8 cellular contexts compared by ENCODE assay signal in the genomic region with DNA sequence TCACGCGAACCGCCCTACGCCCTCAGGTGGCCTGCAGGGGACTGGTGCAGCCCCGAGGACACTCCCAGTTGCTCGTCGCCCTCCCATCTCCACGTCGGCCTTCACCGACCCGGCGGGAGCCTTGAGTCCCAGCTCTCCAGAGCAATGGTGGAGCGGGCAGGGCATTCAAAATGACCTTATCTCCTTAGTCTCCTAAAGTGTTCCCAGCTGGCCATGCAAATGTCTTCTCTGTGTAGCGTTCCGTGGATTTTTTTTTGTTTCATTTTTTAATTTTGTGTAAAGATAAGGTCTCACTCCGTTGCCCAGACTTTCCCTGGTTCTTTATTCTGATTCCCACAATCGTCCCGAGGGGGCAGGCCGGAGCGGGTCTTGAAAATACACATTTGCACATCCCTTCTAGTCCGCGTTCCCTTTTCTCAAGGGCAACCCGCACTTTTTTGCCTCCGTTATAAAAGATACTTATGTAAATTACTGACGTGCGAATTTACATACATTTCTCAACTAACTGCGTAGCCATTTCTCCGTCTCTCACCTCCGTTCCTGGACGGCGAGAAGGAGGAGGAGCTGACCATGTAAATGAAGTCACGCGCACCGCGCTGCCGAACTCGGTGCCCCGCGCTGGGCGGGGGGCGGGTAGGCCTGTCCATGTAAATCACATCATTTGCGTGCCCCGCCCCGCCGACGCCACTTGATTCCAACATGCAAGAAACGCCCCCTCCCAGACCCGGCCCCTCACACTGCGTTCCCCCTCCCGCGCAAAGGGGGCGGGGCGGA. TPM values are rescaled to one million over a fixed set of nuclear protein-coding genes. Genes with fewer than 3 reads are reported as not detected.
A peak's percentile ranks its signal among the peaks of the same experiment; 100 is the strongest.
DNase-seq lines count a peak whose midpoint lies in the region; ATAC-seq, FAIRE-seq and TF ChIP-seq lines count a peak whose summit lies in the region.

No MANE protein-coding gene starts in this region.

- no peaks in the 10 kb centered on the region for H3K9me3 Mint-ChIP-seq in T-helper 2 cell treated with Interferon-gamma antibody and Interleukin-4, amounts not matched to agents 5 μg/mL and 100 μg/mL, for 36 hours
- no peaks in the 10 kb centered on the region for H3K9me3 Mint-ChIP-seq in astrocyte (ENCODE audit: unreplicated experiment)

- peak; percentile 31 for TF ChIP-seq CTCF in astrocyte (IDR thresholded peaks at IDR 0.05; ENCODE audit: insufficient read depth, low read depth, low read length)
- TF ChIP-seq CTCF in hepatocyte (IDR thresholded peaks at IDR 0.05; ENCODE audit: poor library complexity), result peak; percentile 38

- ATAC-seq in GM18505 (IDR thresholded peaks at IDR 0.05; ENCODE audit: unreplicated experiment), result peak; percentile 65
- ATAC-seq in HG02970 (IDR thresholded peaks at IDR 0.05; ENCODE audit: low FRiP score, unreplicated experiment), result peak; percentile 84
- ATAC-seq in aorta (ENCODE audit: low FRiP score), result peak; percentile 94

- H2AFZ ChIP-seq in astrocyte (ENCODE audit: low read depth, low read length), result peak overlapping the region; percentile 87
- H2AFZ ChIP-seq in hepatocyte, result peak overlapping the region; percentile 46

- peak overlapping the region; percentile 67 for H3K27ac ChIP-seq in astrocyte (ENCODE audit: low read depth, low read length)
- peak overlapping the region; percentile 90 for H3K27ac ChIP-seq in hepatocyte
- peak overlapping the region; percentile 95 for H3K27ac ChIP-seq in rectal smooth muscle tissue (ENCODE audit: low read depth, low read length)
- peak overlapping the region; percentile 6 to 81 for H3K27ac ChIP-seq in aorta (ENCODE audit: low read depth in 1 of 2, low read length in 2 of 2)

- no peaks in the 10 kb centered on the region for H3K9me2 ChIP-seq in hepatocyte (replicated peaks; ENCODE audit: insufficient read depth)

- peak overlapping the region; percentile 83 for H3K4me2 ChIP-seq in astrocyte (ENCODE audit: low read length)
- H3K4me2 ChIP-seq in hepatocyte, result peak overlapping the region; percentile 75

- intact Hi-C loops in aorta (cut with DNase I), result loop anchor here (2.0 to 5.0 kb wide), 3 partner anchors 46 to 81 kb away; partner anchors contain the start of genes ACTMAP (in 2 of the 2), SNRPA (in 2 of the 2), COQ8B (in 1 of the 2) and ITPKC (in 1 of the 2)

- H4K20me1 ChIP-seq in astrocyte (ENCODE audit: insufficient read depth, low read length) (peaks cover 38% of the 10 kb centered on the region), hepatocyte (ENCODE audit: insufficient read depth, poor library complexity, severe bottlenecking) (peaks cover 36% of the 10 kb centered on the region)

- peak overlapping the region; percentile 96 for H3K27ac Mint-ChIP-seq in T-helper 2 cell treated with Interferon-gamma antibody and Interleukin-4, amounts not matched to agents 5 μg/mL and 100 μg/mL, for 36 hours
- peak overlapping the region; percentile 95 for H3K27ac Mint-ChIP-seq in astrocyte (ENCODE audit: unreplicated experiment)

- no peak for FAIRE-seq in astrocyte (lab: Jason Lieb, UNC)

- H3K9ac ChIP-seq in astrocyte (ENCODE audit: low read length), result peak overlapping the region; percentile 73
- H3K9ac ChIP-seq in rectal smooth muscle tissue (ENCODE audit: low read length), result peak overlapping the region; percentile 38

- peaks cover 44% of the 10 kb centered on the region for H3K4me1 Mint-ChIP-seq in T-helper 2 cell treated with Interferon-gamma antibody and Interleukin-4, amounts not matched to agents 5 μg/mL and 100 μg/mL, for 36 hours (ENCODE audit: low read depth)
- H3K4me1 Mint-ChIP-seq in astrocyte (ENCODE audit: low read depth, unreplicated experiment), result peaks cover 24% of the 10 kb centered on the region

- no peaks in the 10 kb centered on the region for H3K27me3 ChIP-seq in astrocyte (ENCODE audit: insufficient read depth, low read length)
- no peaks in the 10 kb centered on the region for H3K27me3 ChIP-seq in hepatocyte
- H3K27me3 ChIP-seq in rectal smooth muscle tissue (ENCODE audit: control insufficient read depth, insufficient read depth, low read length), result no peaks in the 10 kb centered on the region
- H3K27me3 ChIP-seq in aorta (ENCODE audit: control insufficient read depth in 1 of 2, insufficient read depth in 2 of 2, low read length in 1 of 2), result no peaks in the 10 kb centered on the region

- H3K36me3 Mint-ChIP-seq in T-helper 2 cell treated with Interferon-gamma antibody and Interleukin-4, amounts not matched to agents 5 μg/mL and 100 μg/mL, for 36 hours (ENCODE audit: low read depth), result peaks cover 39% of the 10 kb centered on the region
- H3K36me3 Mint-ChIP-seq in astrocyte (ENCODE audit: low read depth, unreplicated experiment), result no peaks in the 10 kb centered on the region

- 2% methylated on average over 43 of the region's 53 CpGs for WGBS in hepatocyte (ENCODE audit: low lambda C conversion rate, missing lambda C conversion rate)
- 1% methylated on average over 53 of the region's 53 CpGs for WGBS in aorta, 2 donors

- H3K9me3 ChIP-seq in astrocyte (ENCODE audit: insufficient read depth, low read depth, low read length), result no peaks in the 10 kb centered on the region
- no peaks in the 10 kb centered on the region for H3K9me3 ChIP-seq in hepatocyte (ENCODE audit: low read depth)
- H3K9me3 ChIP-seq in aorta (ENCODE audit: control insufficient read depth, low read length), result no peaks in the 10 kb centered on the region

- H3K4me3 Mint-ChIP-seq in T-helper 2 cell treated with Interferon-gamma antibody and Interleukin-4, amounts not matched to agents 5 μg/mL and 100 μg/mL, for 36 hours, result peak overlapping the region; percentile 88
- peak overlapping the region; percentile 89 for H3K4me3 Mint-ChIP-seq in astrocyte (ENCODE audit: unreplicated experiment)

- H3K79me2 ChIP-seq in astrocyte (ENCODE audit: insufficient read depth, low read length) (peaks cover 41% of the 10 kb centered on the region), hepatocyte (peaks cover 43% of the 10 kb centered on the region)

- H3K4me1 ChIP-seq in astrocyte (ENCODE audit: insufficient read depth, low read length) (peaks cover 31% of the 10 kb centered on the region), hepatocyte (ENCODE audit: insufficient read depth) (peaks cover 37% of the 10 kb centered on the region), rectal smooth muscle tissue (ENCODE audit: control insufficient read depth, insufficient read depth, low read length) (peaks cover 31% of the 10 kb centered on the region), aorta (ENCODE audit: control insufficient read depth in 1 of 2, insufficient read depth in 2 of 2, low read length in 2 of 2) (no peaks in the 10 kb centered on the region)

- H3K36me3 ChIP-seq in astrocyte (ENCODE audit: insufficient read depth, low read length), result no peaks in the 10 kb centered on the region
- no peaks in the 10 kb centered on the region for H3K36me3 ChIP-seq in hepatocyte (replicated peaks; ENCODE audit: insufficient read depth, low read depth)
- H3K36me3 ChIP-seq in rectal smooth muscle tissue (ENCODE audit: control insufficient read depth, insufficient read depth, low read length), result peaks cover 11% of the 10 kb centered on the region
- H3K36me3 ChIP-seq in aorta (ENCODE audit: control insufficient read depth in 1 of 2, insufficient read depth in 2 of 2, low read length in 1 of 2), result peaks cover 0 to 4% of the 10 kb centered on the region in 2 donors

- H3K27me3 Mint-ChIP-seq in T-helper 2 cell treated with Interferon-gamma antibody and Interleukin-4, amounts not matched to agents 5 μg/mL and 100 μg/mL, for 36 hours (ENCODE audit: low read depth), result no peaks in the 10 kb centered on the region
- no peaks in the 10 kb centered on the region for H3K27me3 Mint-ChIP-seq in astrocyte (ENCODE audit: low read depth, unreplicated experiment)

- H3K4me3 ChIP-seq in astrocyte (ENCODE audit: insufficient read depth, low read depth, low read length), result peak overlapping the region; percentile 70
- H3K4me3 ChIP-seq in hepatocyte, result peak overlapping the region; percentile 18
- peak overlapping the region; percentile 71 for H3K4me3 ChIP-seq in rectal smooth muscle tissue (ENCODE audit: low read length)
- peak overlapping the region; percentile 21 to 40 for H3K4me3 ChIP-seq in aorta (ENCODE audit: low read length in 2 of 2)

- peak; percentile 95 for DNase-seq in NCI-H187 treated with DMSO at 0.1 percent for 48 hours (lab: John Stamatoyannopoulos, UW)
- peak; percentile 100 for DNase-seq in T-helper 2 cell treated with Interferon-gamma antibody and Interleukin-4, amounts not matched to agents 5 μg/mL and 100 μg/mL, for 36 hours (ENCODE audit: low spot score)
- peak; percentile 99 for DNase-seq in astrocyte (ENCODE audit: low read depth)
- peak; percentile 100 for DNase-seq in hepatocyte (ENCODE audit: low spot score)
- peak; percentile 100 for DNase-seq in aorta

- peak; percentile 82 for TF ChIP-seq POLR2A in GM18505 (IDR thresholded peaks at IDR 0.05; ENCODE audit: borderline replicate concordance, extremely low read depth, insufficient read depth, insufficient read length)

RNA-seq across cellular contexts. Expression of gene EGLN2, which starts 0.6 kb away (rescaled TPM):
- total RNA-seq in astrocyte (82.1 and 84.6 TPM in 2 replicates), hepatocyte (84.4 and 88.4 TPM in 2 replicates), aorta (100 to 1,000 TPM in 1 of 2 donors, 10 to 100 TPM in 1; 85.7 to 102 TPM)
- polyA plus RNA-seq in hepatocyte (119 and 121 TPM in 2 replicates), aorta (100 to 1,000 TPM in 1 of 2 donors, 10 to 100 TPM in 1; 60.0 to 120 TPM)

RNA-seq across cellular contexts. Expression of gene RAB4B, which starts 20.4 kb away (rescaled TPM):
- 18.8 and 21.0 TPM in 2 replicates for total RNA-seq in astrocyte
- 20.2 and 29.1 TPM in 2 replicates for total RNA-seq in hepatocyte
- polyA plus RNA-seq in hepatocyte, result 49.3 and 60.8 TPM in 2 replicates
- 10 to 100 TPM; 28.1 to 33.3 TPM for total RNA-seq in aorta
- polyA plus RNA-seq in aorta, result 10 to 100 TPM; 19.3 to 67.2 TPM

RNA-seq across cellular contexts. Expression of gene MIA, which starts 23.1 kb away (rescaled TPM):
- total RNA-seq in astrocyte, result 2.5 TPM in 2 replicates
- 0.88 TPM in 1 of 2 replicates, not detected in the other for total RNA-seq in hepatocyte
- polyA plus RNA-seq in hepatocyte, result 0.86 and 2.0 TPM in 2 replicates
- 1 to 10 TPM; 1.7 to 3.6 TPM for total RNA-seq in aorta
- polyA plus RNA-seq in aorta, result not detected

RNA-seq across cellular contexts. Expression of gene SNRPA, which starts 47.4 kb away (rescaled TPM):
- total RNA-seq in astrocyte (60.0 and 67.0 TPM in 2 replicates), hepatocyte (25.1 and 33.2 TPM in 2 replicates), aorta (10 to 100 TPM; 40.5 to 47.2 TPM)
- polyA plus RNA-seq in hepatocyte (86.9 and 95.0 TPM in 2 replicates), aorta (10 to 100 TPM; 26.7 to 49.1 TPM)

RNA-seq across cellular contexts. Expression of gene ACTMAP, which starts 48.1 kb away (rescaled TPM):
- 9.6 and 10.1 TPM in 2 replicates for total RNA-seq in astrocyte
- total RNA-seq in hepatocyte, result 3.2 and 3.8 TPM in 2 replicates
- polyA plus RNA-seq in hepatocyte, result 14.8 and 19.1 TPM in 2 replicates
- total RNA-seq in aorta, result 1 to 10 TPM; 4.2 to 6.1 TPM
- polyA plus RNA-seq in aorta, result 1 to 10 TPM in 1 of 2 donors, under 1 TPM in 1; 0.88 to 3.2 TPM

Comparison
In these comparisons a context has a peak if more than half of its experiments do, and no peak if none do; other contexts are left out.
1. Peak in every context shown above with its lines: DNase-seq, ATAC-seq, H3K4me3 ChIP-seq and H3K27ac ChIP-seq.
2. H3K27ac ChIP-seq: peak in every context shown above with its lines; median percentile 95 in rectal smooth muscle tissue; 90 in hepatocyte; 67 in astrocyte; 44 in aorta.
3. H3K4me3 ChIP-seq: peak in every context shown above with its lines; median percentile 71 in rectal smooth muscle tissue; 70 in astrocyte; 30 in aorta; 18 in hepatocyte.